ENCODE assay signal across 21 cellular contexts in the genomic region with DNA sequence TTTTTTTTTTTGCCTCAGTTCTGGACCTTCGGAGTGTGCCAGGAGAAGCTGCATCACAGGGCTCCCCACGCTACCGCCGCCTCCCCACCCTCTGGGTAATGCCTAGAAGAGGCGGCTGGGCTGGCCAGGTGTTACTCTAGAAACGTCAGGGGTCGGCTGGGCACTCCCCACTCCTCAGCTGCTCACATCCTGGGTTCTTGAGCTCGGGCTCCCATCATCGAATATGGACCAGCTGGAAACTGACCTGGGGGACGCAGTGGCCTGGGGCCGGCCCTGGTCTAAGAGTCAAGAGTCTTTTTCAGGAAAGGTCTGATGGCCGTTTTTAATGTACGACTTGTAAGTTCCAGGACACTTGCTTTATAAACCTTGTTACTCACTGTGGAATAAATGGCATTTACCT.
"Had no signal": no experiment of that assay in that cellular context is flagged by ENCODE, and none has a peak within 500 bp of the region (broad histone marks: within the 10 kb centered on the region; RNA-seq: fewer than 3 reads in every experiment).

No MANE protein-coding gene starts in this region.

- H3K4me3 ChIP-seq: esophagus squamous epithelium, lower lobe of right lung, pancreas, sigmoid colon, SK-N-MC, tibial artery had no signal

- H3K27ac ChIP-seq: brain microvascular endothelial cell, esophagus squamous epithelium, lower lobe of right lung, pancreas, sigmoid colon, SK-N-MC, tibial artery had no signal

- H3K4me1 Mint-ChIP-seq: activated CD4-positive, alpha-beta T cell treated with anti-CD3 and anti-CD28 coated beads, Interleukin-2, amount 10 ng/mL, durations not matched to agents 24 days and 14 days; activated naive CD8-positive, alpha-beta T cell treated with anti-CD3 and anti-CD28 coated beads, Interleukin-2, amount 50 U/mL, for 24 hours; central memory CD8-positive, alpha-beta T cell; natural killer cell; T-cell had no signal

- H3K27ac Mint-ChIP-seq: activated CD4-positive, alpha-beta T cell treated with anti-CD3 and anti-CD28 coated beads, Interleukin-2, amount 10 ng/mL, durations not matched to agents 24 days and 14 days; activated CD8-positive, alpha-beta T cell treated with anti-CD3 and anti-CD28 coated beads, Interleukin-2, amount 10 ng/mL, durations not matched to agents 7 days and 5 days; activated naive CD4-positive, alpha-beta T cell treated with anti-CD3 and anti-CD28 coated beads for 36 hours; activated naive CD8-positive, alpha-beta T cell treated with anti-CD3 and anti-CD28 coated beads, Interleukin-2, amount 50 U/mL, for 24 hours; natural killer cell; T-cell had no signal

- DNase-seq: activated CD4-positive, alpha-beta T cell treated with anti-CD3 and anti-CD28 coated beads, Interleukin-2, amount 10 ng/mL, durations not matched to agents 24 days and 14 days; activated CD4-positive, CD25-positive, alpha-beta regulatory T cell; activated CD8-positive, alpha-beta T cell treated with anti-CD3 and anti-CD28 coated beads, Interleukin-2, amount 10 ng/mL, durations not matched to agents 7 days and 5 days; activated naive CD4-positive, alpha-beta T cell treated with anti-CD3 and anti-CD28 coated beads for 36 hours; activated naive CD8-positive, alpha-beta T cell treated with anti-CD3 and anti-CD28 coated beads, Interleukin-2, amount 50 U/mL, for 24 hours; aorta; brain microvascular endothelial cell; cortex of kidney; effector CD8-positive, alpha-beta T cell; esophagus squamous epithelium; lower lobe of right lung; natural killer cell; Right ventricle myocardium superior; sigmoid colon; stimulated activated naive CD4-positive, alpha-beta T cell; T-helper 9 cell had no signal

- H3K4me3 Mint-ChIP-seq: activated CD4-positive, alpha-beta T cell treated with anti-CD3 and anti-CD28 coated beads, Interleukin-2, amount 10 ng/mL, durations not matched to agents 24 days and 14 days; activated CD8-positive, alpha-beta T cell treated with anti-CD3 and anti-CD28 coated beads, Interleukin-2, amount 10 ng/mL, durations not matched to agents 7 days and 5 days; activated naive CD4-positive, alpha-beta T cell treated with anti-CD3 and anti-CD28 coated beads for 36 hours; activated naive CD8-positive, alpha-beta T cell treated with anti-CD3 and anti-CD28 coated beads, Interleukin-2, amount 50 U/mL, for 24 hours; central memory CD8-positive, alpha-beta T cell; natural killer cell; T-cell had no signal

- ATAC-seq: activated CD8-positive, alpha-beta T cell treated with anti-CD3 and anti-CD28 coated beads, Interleukin-2, amount 10 ng/mL, durations not matched to agents 7 days and 5 days; activated naive CD8-positive, alpha-beta T cell treated with anti-CD3 and anti-CD28 coated beads, Interleukin-2, amount 50 U/mL, for 24 hours; lower lobe of right lung; natural killer cell; pancreas; T-cell had no signal

- H3K4me1 ChIP-seq: esophagus squamous epithelium, lower lobe of right lung, pancreas, sigmoid colon, tibial artery had no signal

- H3K36me3 ChIP-seq: brain microvascular endothelial cell, esophagus squamous epithelium, lower lobe of right lung, pancreas, sigmoid colon, tibial artery had no signal

- H3K27me3 ChIP-seq: brain microvascular endothelial cell had no signal

- H3K9me3 ChIP-seq: esophagus squamous epithelium, lower lobe of right lung, pancreas, tibial artery had no signal

- H3K9me3 Mint-ChIP-seq: activated CD4-positive, alpha-beta T cell treated with anti-CD3 and anti-CD28 coated beads, Interleukin-2, amount 10 ng/mL, durations not matched to agents 24 days and 14 days; activated naive CD4-positive, alpha-beta T cell treated with anti-CD3 and anti-CD28 coated beads for 36 hours; activated naive CD8-positive, alpha-beta T cell treated with anti-CD3 and anti-CD28 coated beads, Interleukin-2, amount 50 U/mL, for 24 hours; central memory CD8-positive, alpha-beta T cell; natural killer cell; T-cell had no signal

- H3K36me3 Mint-ChIP-seq: natural killer cell, T-cell had no signal
